In genomic region chr17:19004601-19005441, GRCh38 we compare ENCODE assay signal across 8 cellular contexts. TPM values are rescaled to one million over a fixed set of nuclear protein-coding genes. Genes with fewer than 3 reads are reported as not detected.
DNase-seq lines count a peak whose midpoint lies in the region; ATAC-seq and TF ChIP-seq lines count a peak whose summit lies in the region.

FAM83G (minus strand) TSS chr17:19004764; CDS start chr17:19004041, 723 bp downstream.

- H3K27me3 ChIP-seq in rectal smooth muscle tissue (ENCODE audit: control insufficient read depth, insufficient read depth, low read length), result no peaks in the 10 kb centered on the region

- TF ChIP-seq POLR2A in GM19099 (IDR thresholded peaks at IDR 0.05; ENCODE audit: extremely low read depth, insufficient read length, low read depth), result peak; percentile 75

- peak within 1 kb of the TSS; percentile 21 for H3K27ac ChIP-seq in rectal smooth muscle tissue (ENCODE audit: low read depth, low read length)

- DNase-seq in AG08396 (ENCODE audit: low spot score) (peak; percentile 89), SHP77 treated with DMSO at 0.1 percent for 48 hours (lab: John Stamatoyannopoulos, UW) (peak; percentile 37), Right ventricle myocardium superior (peak; percentile 74)
- peak; percentile 93 for DNase-seq in activated naive CD4-positive, alpha-beta T cell treated with Interleukin-2 at 50 U/mL for 16 hours

- peaks cover 4% of the 10 kb centered on the region for H3K4me1 ChIP-seq in rectal smooth muscle tissue (ENCODE audit: control insufficient read depth, insufficient read depth, low read length)

- H3K4me3 ChIP-seq in rectal smooth muscle tissue (ENCODE audit: low read length), result peak within 1 kb of the TSS; percentile 82

- no peaks in the 10 kb centered on the region for H3K36me3 ChIP-seq in rectal smooth muscle tissue (ENCODE audit: control insufficient read depth, insufficient read depth, low read length)

- ATAC-seq in HG03442 (IDR thresholded peaks at IDR 0.05; ENCODE audit: unreplicated experiment) (peak; percentile 63), Right ventricle myocardium superior (ENCODE audit: poor library complexity) (peak; percentile 71), HG03520 (IDR thresholded peaks at IDR 0.05; ENCODE audit: unreplicated experiment) (no peak)

- intact Hi-C loops in Right ventricle myocardium superior (cut with DNase I), result no loop called here

- H3K9ac ChIP-seq in rectal smooth muscle tissue (ENCODE audit: low read length), result peak within 1 kb of the TSS; percentile 29

RNA-seq across cellular contexts. Expression of gene FAM83G, which starts in this region (rescaled TPM):
- total RNA-seq in Right ventricle myocardium superior, result 1.9 TPM

Comparison
In these comparisons a context has a peak if more than half of its experiments do, and no peak if none do; other contexts are left out.
1. DNase-seq: peak in every context shown above with its lines; median percentile 93 in activated naive CD4-positive, alpha-beta T cell treated with Interleukin-2 at 50 U/mL for 16 hours; 89 in AG08396; 74 in Right ventricle myocardium superior; 37 in SHP77 treated with DMSO at 0.1 percent for 48 hours.